In the genomic region with DNA sequence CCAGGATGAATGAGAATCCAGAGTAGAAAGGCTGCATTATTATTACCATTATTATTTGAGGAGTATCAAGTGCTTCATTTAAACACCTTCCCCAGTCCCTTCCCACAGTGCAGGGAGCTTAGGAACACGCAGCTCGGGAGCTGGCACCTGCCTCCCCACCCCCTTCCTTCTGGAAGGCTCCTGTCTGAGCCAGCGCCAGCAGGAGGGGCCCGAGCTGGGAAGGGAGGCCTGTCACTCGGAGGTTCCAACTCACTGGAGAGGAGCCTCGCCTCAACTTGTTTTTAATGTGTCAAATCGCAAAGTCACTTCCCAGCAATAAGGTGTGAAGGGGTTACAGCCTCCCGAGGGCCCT, we compare ENCODE assay signal across 12 cellular contexts.
DNase-seq lines count a peak whose midpoint lies in the region; ATAC-seq, FAIRE-seq and TF ChIP-seq lines count a peak whose summit lies in the region.
"Had no signal": no experiment of that assay in that cellular context is flagged by ENCODE, and none has a peak within 500 bp of the region (broad histone marks: within the 10 kb centered on the region; RNA-seq: fewer than 3 reads in every experiment).

No MANE protein-coding gene starts in this region.

- no peak for TF ChIP-seq POLR2A in A549 (IDR thresholded peaks at IDR 0.05; ENCODE audit: low read length)

- no peaks in the 10 kb centered on the region for H3K36me3 Mint-ChIP-seq in T-helper 17 cell (ENCODE audit: low read depth)
- no peaks in the 10 kb centered on the region for H3K36me3 Mint-ChIP-seq in HFFc6 (ENCODE audit: low read depth)
- H3K36me3 Mint-ChIP-seq: stimulated activated naive B cell treated with anti-CD40 and anti-IgM and Interleukin-4, amounts not matched to agents 10 μg/mL and 1 μg/mL and 100 μg/mL, for 72 hours had no signal

- no peak for DNase-seq in A549 (ENCODE audit: low read depth in 1 of 2, low spot score in 1 of 2)
- DNase-seq in Caki2 (ENCODE audit: low read depth): peak; percentile 62
- DNase-seq in T-helper 17 cell: no peak
- peak; percentile 86 for DNase-seq in kidney
- no peak for DNase-seq in foreskin melanocyte
- no peak for DNase-seq in HFFc6
- DNase-seq in NCI-H82 treated with DMSO at 0.1 percent for 48 hours (lab: John Stamatoyannopoulos, UW; ENCODE audit: unreplicated experiment): no peak
- no peak for DNase-seq in iPS-NIHi7 (ENCODE audit: extremely low spot score)
- DNase-seq: NCI-H446 treated with DMSO at 0.1 percent for 48 hours had no signal

- FAIRE-seq in A549 (lab: Jason Lieb, UNC): no peak
- FAIRE-seq in kidney (lab: Jason Lieb, UNC): no peak

- TF ChIP-seq CTCF in A549 (IDR thresholded peaks at IDR 0.05): no peak
- no peak for TF ChIP-seq CTCF in kidney (IDR thresholded peaks at IDR 0.05; ENCODE audit: borderline replicate concordance, extremely low read depth, insufficient read depth)
- TF ChIP-seq CTCF in HFFc6 (IDR thresholded peaks at IDR 0.05): no peak

- POLR2A ChIA-PET in A549 (lab: Yijun Ruan, JAX): no interaction called here

- in situ Hi-C loops in Caki2 (cut with HindIII; ENCODE audit: low pct_unique_long_range_greater_than_20kb, low sequenced_read_pairs): no loop called here

- H3K4me3 Mint-ChIP-seq in T-helper 17 cell (peak overlapping the region; percentile 75), HFFc6 (no peak overlapping the region)

- no peaks in the 10 kb centered on the region for H3K9me3 Mint-ChIP-seq in HFFc6
- H3K9me3 Mint-ChIP-seq: activated T-cell treated with anti-CD3 and anti-CD28 coated beads, Interleukin-2, amount 50 U/mL, for 24 hours had no signal

- H3K4me2 ChIP-seq in A549: peak overlapping the region; percentile 71; the same call in 2 of the 3 replicates

- no peak overlapping the region; the same call in 2 of the 3 replicates for H3K4me3 ChIP-seq in A549
- no peak overlapping the region for H3K4me3 ChIP-seq in kidney (ENCODE audit: low read length in 2 of 2)

- CTCF ChIA-PET in A549 (lab: Yijun Ruan, JAX): interaction anchor here (0.6 to 2.3 kb wide), 6 partner anchors 9 to 1920 kb away, joined by 3 to 21 read pairs (median 4); no protein-coding TSS in a partner anchor

- H3K27ac Mint-ChIP-seq in T-helper 17 cell (no peak overlapping the region), HFFc6 (no peak overlapping the region)
- H3K27ac Mint-ChIP-seq: activated T-cell treated with anti-CD3 and anti-CD28 coated beads, Interleukin-2, amount 50 U/mL, for 24 hours had no signal

- no peaks in the 10 kb centered on the region for H3K9me3 ChIP-seq in A549
- H3K9me3 ChIP-seq in T-helper 17 cell (ENCODE audit: control insufficient read depth, low read length, poor library complexity, severe bottlenecking): no peaks in the 10 kb centered on the region
- no peaks in the 10 kb centered on the region for H3K9me3 ChIP-seq in kidney (ENCODE audit: control insufficient read depth in 1 of 2, low read length in 2 of 2)
- H3K9me3 ChIP-seq: BE2C had no signal

- H3K4me1 Mint-ChIP-seq in T-helper 17 cell (no peaks in the 10 kb centered on the region), HFFc6 (ENCODE audit: low read depth) (no peaks in the 10 kb centered on the region)

- H3K27ac ChIP-seq in A549: no peak overlapping the region
- no peak overlapping the region for H3K27ac ChIP-seq in kidney (ENCODE audit: low read depth in 2 of 2, low read length in 2 of 2)

- intact Hi-C loops in kidney (cut with DNase I): no loop called here

- no peaks in the 10 kb centered on the region for H3K36me3 ChIP-seq in kidney (ENCODE audit: control insufficient read depth in 1 of 2, insufficient read depth in 2 of 2, low read length in 2 of 2)
- H3K36me3 ChIP-seq: BE2C had no signal

- 22% methylated on average over 8 of the region's 8 CpGs for WGBS in A549 (ENCODE audit: missing lambda C conversion rate)

- no peak for TF ChIP-seq EP300 in A549 (IDR thresholded peaks at IDR 0.05)

- H3K4me1 ChIP-seq in A549: no peaks in the 10 kb centered on the region
- peaks cover 4 to 5% of the 10 kb centered on the region in 2 donors for H3K4me1 ChIP-seq in kidney (ENCODE audit: control insufficient read depth in 1 of 2, insufficient read depth in 1 of 2, low read depth in 1 of 2, low read length in 2 of 2)
- H3K4me1 ChIP-seq: BE2C had no signal

- no peak for TF ChIP-seq RAD21 in A549 (conservative IDR thresholded peaks at IDR 0.05 in 1 of 2, IDR thresholded peaks at IDR 0.05 in 1 of 2)

- no peak overlapping the region for H3K9ac ChIP-seq in kidney (ENCODE audit: low read length in 2 of 2)

- H3K27me3 Mint-ChIP-seq in T-helper 17 cell (peaks cover 49% of the 10 kb centered on the region), HFFc6 (ENCODE audit: insufficient read depth) (peaks cover 5% of the 10 kb centered on the region)

- ATAC-seq in A549: peak; percentile 10 to 21; a peak in 2 of 6 replicates
- no peak for ATAC-seq in T-helper 17 cell

TF ChIP-seq in A549, 52 proteins besides CTCF, POLR2A, EP300 and RAD21:
- no peak for TF ChIP-seq RARB (CRISPR knock-in tag; IDR thresholded peaks at IDR 0.05)
- TF ChIP-seq, protein P1, sequence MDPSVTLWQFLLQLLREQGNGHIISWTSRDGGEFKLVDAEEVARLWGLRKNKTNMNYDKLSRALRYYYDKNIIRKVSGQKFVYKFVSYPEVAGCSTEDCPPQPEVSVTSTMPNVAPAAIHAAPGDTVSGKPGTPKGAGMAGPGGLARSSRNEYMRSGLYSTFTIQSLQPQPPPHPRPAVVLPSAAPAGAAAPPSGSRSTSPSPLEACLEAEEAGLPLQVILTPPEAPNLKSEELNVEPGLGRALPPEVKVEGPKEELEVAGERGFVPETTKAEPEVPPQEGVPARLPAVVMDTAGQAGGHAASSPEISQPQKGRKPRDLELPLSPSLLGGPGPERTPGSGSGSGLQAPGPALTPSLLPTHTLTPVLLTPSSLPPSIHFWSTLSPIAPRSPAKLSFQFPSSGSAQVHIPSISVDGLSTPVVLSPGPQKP (IDR thresholded peaks at IDR 0.05; ENCODE audit: low read depth, low read length): no peak
- TF ChIP-seq GATA3 (IDR thresholded peaks at IDR 0.05; ENCODE audit: borderline replicate concordance): no peak
- TF ChIP-seq CHD2 (IDR thresholded peaks at IDR 0.05; ENCODE audit: low read length, partially characterized antibody): no peak
- TF ChIP-seq, protein P2, sequence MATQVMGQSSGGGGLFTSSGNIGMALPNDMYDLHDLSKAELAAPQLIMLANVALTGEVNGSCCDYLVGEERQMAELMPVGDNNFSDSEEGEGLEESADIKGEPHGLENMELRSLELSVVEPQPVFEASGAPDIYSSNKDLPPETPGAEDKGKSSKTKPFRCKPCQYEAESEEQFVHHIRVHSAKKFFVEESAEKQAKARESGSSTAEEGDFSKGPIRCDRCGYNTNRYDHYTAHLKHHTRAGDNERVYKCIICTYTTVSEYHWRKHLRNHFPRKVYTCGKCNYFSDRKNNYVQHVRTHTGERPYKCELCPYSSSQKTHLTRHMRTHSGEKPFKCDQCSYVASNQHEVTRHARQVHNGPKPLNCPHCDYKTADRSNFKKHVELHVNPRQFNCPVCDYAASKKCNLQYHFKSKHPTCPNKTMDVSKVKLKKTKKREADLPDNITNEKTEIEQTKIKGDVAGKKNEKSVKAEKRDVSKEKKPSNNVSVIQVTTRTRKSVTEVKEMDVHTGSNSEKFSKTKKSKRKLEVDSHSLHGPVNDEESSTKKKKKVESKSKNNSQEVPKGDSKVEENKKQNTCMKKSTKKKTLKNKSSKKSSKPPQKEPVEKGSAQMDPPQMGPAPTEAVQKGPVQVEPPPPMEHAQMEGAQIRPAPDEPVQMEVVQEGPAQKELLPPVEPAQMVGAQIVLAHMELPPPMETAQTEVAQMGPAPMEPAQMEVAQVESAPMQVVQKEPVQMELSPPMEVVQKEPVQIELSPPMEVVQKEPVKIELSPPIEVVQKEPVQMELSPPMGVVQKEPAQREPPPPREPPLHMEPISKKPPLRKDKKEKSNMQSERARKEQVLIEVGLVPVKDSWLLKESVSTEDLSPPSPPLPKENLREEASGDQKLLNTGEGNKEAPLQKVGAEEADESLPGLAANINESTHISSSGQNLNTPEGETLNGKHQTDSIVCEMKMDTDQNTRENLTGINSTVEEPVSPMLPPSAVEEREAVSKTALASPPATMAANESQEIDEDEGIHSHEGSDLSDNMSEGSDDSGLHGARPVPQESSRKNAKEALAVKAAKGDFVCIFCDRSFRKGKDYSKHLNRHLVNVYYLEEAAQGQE (IDR thresholded peaks at IDR 0.05): no peak
- TF ChIP-seq KDM1A (IDR thresholded peaks at IDR 0.05; ENCODE audit: low read depth): no peak
- no peak for TF ChIP-seq MAFK (IDR thresholded peaks at IDR 0.05; ENCODE audit: partially characterized antibody)
- TF ChIP-seq EHMT2 (IDR thresholded peaks at IDR 0.05; ENCODE audit: low read depth): no peak
- no peak for TF ChIP-seq FOSL2 (IDR thresholded peaks at IDR 0.05)
- TF ChIP-seq FOSL2 (CRISPR knock-in tag; IDR thresholded peaks at IDR 0.05): no peak
- TF ChIP-seq ESRRA (IDR thresholded peaks at IDR 0.05; ENCODE audit: borderline replicate concordance, low read length): no peak
- TF ChIP-seq HDAC2 (IDR thresholded peaks at IDR 0.05): no peak
- TF ChIP-seq CBX2 (IDR thresholded peaks at IDR 0.05; ENCODE audit: borderline replicate concordance, low read depth): no peak
- no peak for TF ChIP-seq HEYL (CRISPR knock-in tag; IDR thresholded peaks at IDR 0.05)
- no peak for TF ChIP-seq TFCP2L1 (CRISPR knock-in tag; IDR thresholded peaks at IDR 0.05)
- no peak for TF ChIP-seq FOSB (CRISPR knock-in tag; IDR thresholded peaks at IDR 0.05)

Comparison
In these comparisons a context has a peak if more than half of its experiments do, and no peak if none do; other contexts are left out.
1. DNase-seq: peak in Caki2 (single experiment) and kidney (single experiment); none in A549 (0 of 2), T-helper 17 cell (0 of 3), foreskin melanocyte (single experiment), HFFc6 (single experiment), NCI-H82 treated with DMSO at 0.1 percent for 48 hours (single experiment) and iPS-NIHi7 (single experiment).